ENCODE assay signal across 8 cellular contexts in genomic region chr2:31137211-31138036, GRCh38. TPM values are rescaled to one million over a fixed set of nuclear protein-coding genes. Genes with fewer than 3 reads are reported as not detected.
A peak's percentile ranks its signal among the peaks of the same experiment; 100 is the strongest.
DNase-seq lines count a peak whose midpoint lies in the region; ATAC-seq and TF ChIP-seq lines count a peak whose summit lies in the region.

No MANE protein-coding gene starts in this region.

- in situ Hi-C loops in G401 (cut with HindIII; ENCODE audit: low sequenced_read_pairs), result no loop called here

- H2BK15ac ChIP-seq in mesendoderm (replicated peaks; ENCODE audit: low read depth), result no peak overlapping the region

- H4K8ac ChIP-seq in mesendoderm (ENCODE audit: low read depth, low read length), result no peak overlapping the region

- no peak overlapping the region for H2BK5ac ChIP-seq in mesendoderm (ENCODE audit: low read length)

- peak overlapping the region; percentile 69 for H3K4me3 Mint-ChIP-seq in chondrocyte (ENCODE audit: unreplicated experiment)

- no peaks in the 10 kb centered on the region for H3K9me3 ChIP-seq in aorta (ENCODE audit: control insufficient read depth, low read length)

- H3K36me3 ChIP-seq in mesendoderm (ENCODE audit: control insufficient read depth, insufficient read depth, low read length) (no peaks in the 10 kb centered on the region), aorta (ENCODE audit: control insufficient read depth in 1 of 2, insufficient read depth in 2 of 2, low read length in 1 of 2) (no peaks in the 10 kb centered on the region)

- WGBS in mesendoderm (ENCODE audit: extremely low coverage, insufficient coverage, low lambda C conversion rate), result no CpG with 5 or more reads among the region's 72 CpGs
- 0 to 1% methylated on average over 55 to 72 of the region's 72 CpGs for whole genome bisulfite sequencing in aorta, 2 donors

- H3K4ac ChIP-seq in mesendoderm (ENCODE audit: low read depth, low read length), result no peak overlapping the region

- no peak overlapping the region for H2AK5ac ChIP-seq in mesendoderm (ENCODE audit: low read length)

- H3K27ac Mint-ChIP-seq in chondrocyte (ENCODE audit: unreplicated experiment), result no peak overlapping the region

- peak overlapping the region; percentile 63 for H3K18ac ChIP-seq in mesendoderm (ENCODE audit: low read length)

- intact Hi-C loops in aorta (cut with DNase I), result no loop called here

- H3K79me2 ChIP-seq in mesendoderm (ENCODE audit: control insufficient read depth, insufficient read depth, low read length), result no peaks in the 10 kb centered on the region

- no peak overlapping the region for H2BK120ac ChIP-seq in mesendoderm (ENCODE audit: low read depth, low read length)

- DNase-seq in G401 (ENCODE audit: low spot score) (peak; percentile 8), LNCaP clone FGC (ENCODE audit: low read depth) (no peak), chondrocyte (ENCODE audit: low spot score) (no peak), mesendoderm (peak; percentile 79), aorta (no peak), COLO829 (ENCODE audit: low spot score) (no peak)

- H3K9me3 Mint-ChIP-seq in chondrocyte (ENCODE audit: low read depth), result no peaks in the 10 kb centered on the region

- H3K4me1 ChIP-seq in mesendoderm (ENCODE audit: control insufficient read depth, low read depth, low read length) (no peaks in the 10 kb centered on the region), aorta (ENCODE audit: control insufficient read depth in 1 of 2, insufficient read depth in 2 of 2, low read length in 2 of 2) (no peaks in the 10 kb centered on the region)

- no peak overlapping the region for H3K23ac ChIP-seq in mesendoderm (ENCODE audit: low read length)

- peaks cover 68% of the 10 kb centered on the region for H3K27me3 Mint-ChIP-seq in chondrocyte (ENCODE audit: low read depth)

- no peak for TF ChIP-seq CTCF in LNCaP clone FGC (IDR thresholded peaks at IDR 0.05; ENCODE audit: control insufficient read depth, extremely low read depth, insufficient read depth)
- TF ChIP-seq CTCF in chondrocyte (IDR thresholded peaks at IDR 0.05), result no peak

- peak overlapping the region; percentile 71 for H3K9ac ChIP-seq in mesendoderm (ENCODE audit: low read length)

- H3K79me1 ChIP-seq in mesendoderm (ENCODE audit: low read length), result peaks cover 1% of the 10 kb centered on the region

- H3K4me2 ChIP-seq in mesendoderm (ENCODE audit: low read length), result peak overlapping the region; percentile 75

- peaks cover 5% of the 10 kb centered on the region for H3K4me1 Mint-ChIP-seq in chondrocyte (ENCODE audit: low read depth)

- ATAC-seq in aorta (ENCODE audit: low FRiP score) (no peak), HG03139 (IDR thresholded peaks at IDR 0.05; ENCODE audit: unreplicated experiment) (no peak), GM19351 (IDR thresholded peaks at IDR 0.05; ENCODE audit: unreplicated experiment) (no peak)

- H3K56ac ChIP-seq in mesendoderm (ENCODE audit: low read length), result peak overlapping the region; percentile 82

- peaks cover 8% of the 10 kb centered on the region for H3K27me3 ChIP-seq in mesendoderm (ENCODE audit: insufficient read depth, low read length, poor library complexity)
- no peaks in the 10 kb centered on the region for H3K27me3 ChIP-seq in aorta (ENCODE audit: control insufficient read depth in 1 of 2, insufficient read depth in 2 of 2, low read length in 1 of 2)

- H3K27ac ChIP-seq in mesendoderm (ENCODE audit: low read depth, low read length), result no peak overlapping the region
- H3K27ac ChIP-seq in aorta (ENCODE audit: low read depth in 1 of 2, low read length in 2 of 2), result no peak overlapping the region

- H3K36me3 Mint-ChIP-seq in chondrocyte (ENCODE audit: low read depth), result no peaks in the 10 kb centered on the region

- H3K4me3 ChIP-seq in LNCaP clone FGC (ENCODE audit: low read depth, low read length), result peak overlapping the region; percentile 48
- H3K4me3 ChIP-seq in mesendoderm (ENCODE audit: low read length), result peak overlapping the region; percentile 50
- H3K4me3 ChIP-seq in aorta (ENCODE audit: low read length in 2 of 2), result peak overlapping the region; percentile 20 to 28

- no peak overlapping the region for H4K5ac ChIP-seq in mesendoderm (ENCODE audit: low read length)

RNA-seq across cellular contexts. Expression of gene GALNT14, which starts 0.8 kb away (rescaled TPM):
- total RNA-seq in G401 (2014; rRNA removed; shearing (Covaris generic)), result 0.43 TPM in 1 of 2 replicates, not detected in the other
- 0.70 to 17.8 TPM (median 16.2 TPM) in 3 replicates for total RNA-seq in chondrocyte
- polyA plus RNA-seq in mesendoderm (2013, experiment 1 of 2), result 5.6 TPM
- polyA plus RNA-seq in mesendoderm (2013, experiment 2 of 2), result 5.4 TPM
- total RNA-seq in aorta, result 1 to 10 TPM; 1.2 to 1.7 TPM
- under 1 TPM in 1 of 2 donors, not detected in 1; 0.74 TPM for polyA plus RNA-seq in aorta

Comparison
In these comparisons a context has a peak if more than half of its experiments do, and no peak if none do; other contexts are left out.
1. DNase-seq: peak in G401 (single experiment) and mesendoderm (single experiment); none in LNCaP clone FGC (single experiment), chondrocyte (single experiment), aorta (0 of 2) and COLO829 (single experiment).
2. Peak in every context shown above with its lines, with median percentiles within 50 percentile points of each other: H3K4me3 ChIP-seq.